8 cellular contexts compared by ENCODE assay signal in genomic region chrX:8462488-8462887, GRCh38. TPM values are rescaled to one million over a fixed set of nuclear protein-coding genes. Genes with fewer than 3 reads are reported as not detected.
"Had no signal": no experiment of that assay in that cellular context is flagged by ENCODE, and none has a peak within 500 bp of the region (broad histone marks: within the 10 kb centered on the region; RNA-seq: fewer than 3 reads in every experiment).

No MANE protein-coding gene starts in this region.

- ATAC-seq: GM12878 had no signal

- FAIRE-seq: G401.6, GM12891, GM12892, GM18507, GM19239 had no signal

- H3K4me3 ChIP-seq: GM12878 had no signal

- DNase-seq: GDM1, GF-D8 had no signal

RNA-seq across cellular contexts. Expression of gene VCX3B, which starts 2.1 kb away (rescaled TPM):
- total RNA-seq: GM12878 had no signal
